ENCODE assay signal across 8 cellular contexts in the genomic region with DNA sequence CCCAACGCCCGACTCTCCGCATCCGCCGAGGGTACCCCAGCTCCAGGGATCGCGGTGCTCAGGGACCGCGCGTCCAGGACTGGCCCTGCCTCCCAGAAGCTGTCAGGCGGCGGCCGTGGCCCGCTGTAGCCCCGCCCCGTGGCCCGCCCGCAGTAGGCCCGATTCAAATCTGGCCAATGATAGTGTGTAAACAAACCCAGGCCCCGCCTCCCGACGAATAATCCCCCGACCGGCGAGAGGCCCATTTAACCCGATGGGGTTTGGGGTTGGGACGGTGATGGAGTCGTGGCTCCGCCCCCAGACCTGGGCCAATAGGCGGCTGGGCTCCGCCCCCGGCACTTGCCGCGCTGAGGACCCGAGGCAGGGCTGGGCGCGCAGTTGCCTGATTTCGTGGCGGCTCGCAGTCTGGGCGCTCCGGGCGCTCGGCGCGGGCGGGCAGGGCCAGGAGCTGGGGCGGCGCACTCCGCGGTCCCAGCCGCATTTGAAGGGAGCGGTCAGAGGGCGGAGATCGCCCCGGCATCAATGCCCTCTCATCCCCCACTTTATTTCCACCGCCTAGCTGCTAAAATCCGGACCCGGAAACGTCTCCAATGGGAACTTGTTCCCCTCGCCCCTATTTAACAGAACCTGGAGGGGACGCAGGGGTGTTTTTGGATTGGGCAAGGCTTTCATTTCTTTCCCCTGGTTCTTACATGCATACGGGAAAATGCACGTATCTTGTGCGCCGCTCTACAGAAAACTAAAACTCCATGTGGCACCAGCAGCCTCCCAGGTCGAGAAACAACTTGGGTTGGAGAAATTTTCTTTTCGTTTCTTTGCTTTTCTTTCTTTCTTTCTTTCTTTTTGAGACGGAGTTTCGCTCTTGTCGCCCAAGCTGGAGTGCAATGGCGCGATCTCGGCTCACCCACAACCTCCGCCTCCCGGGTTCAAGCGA. TPM values are rescaled to one million over a fixed set of nuclear protein-coding genes. Genes with fewer than 3 reads are reported as not detected.
DNase-seq lines count a peak whose midpoint lies in the region; ATAC-seq and TF ChIP-seq lines count a peak whose summit lies in the region.

No MANE protein-coding gene starts in this region.

- TF ChIP-seq CTCF in GM13977 (IDR thresholded peaks at IDR 0.05; ENCODE audit: extremely low read depth, insufficient read depth, missing control alignments) (no peak), upper lobe of right lung (IDR thresholded peaks at IDR 0.05) (no peak)

- no peaks in the 10 kb centered on the region for H3K9me3 Mint-ChIP-seq in T-cell

- intact Hi-C loops in left cardiac atrium (cut with DNase I) (loop anchor here in 1 of 2 donors (1.0 to 10.0 kb wide), 2 partner anchors 85 to 166 kb away; a partner anchor contains a TSS), posterior vena cava (cut with DNase I) (no loop called here), upper lobe of right lung (cut with DNase I) (no loop called here)

- no peaks in the 10 kb centered on the region for H3K36me3 Mint-ChIP-seq in T-cell

- peak overlapping the region; percentile 69 for H3K4me3 ChIP-seq in upper lobe of right lung

- POLR2A ChIA-PET in T-cell (lab: Charles Lee), result interaction anchor here in 1 of 2 donors (0.7 kb wide), 1 partner anchor 452 kb away, joined by 3 read pairs; no protein-coding TSS in a partner anchor

- peaks cover 12% of the 10 kb centered on the region for H3K4me1 ChIP-seq in upper lobe of right lung

- H3K36me3 ChIP-seq in upper lobe of right lung, result no peaks in the 10 kb centered on the region

- peak overlapping the region; percentile 80 to 85 (median 83) for H3K4me3 Mint-ChIP-seq in T-cell

- peak; percentile 93 for ATAC-seq in HG02870 (IDR thresholded peaks at IDR 0.05; ENCODE audit: unreplicated experiment)
- ATAC-seq in T-cell (replicated peaks in 1 of 4), result peak; percentile 96 to 98 (median 97)
- peak; percentile 98 to 99 for ATAC-seq in left cardiac atrium
- peak; percentile 99 for ATAC-seq in upper lobe of right lung

- DNase-seq in GM13977 (ENCODE audit: low spot score) (peak; percentile 100), NCI-H146 (lab: John Stamatoyannopoulos, UW) (peak; percentile 100), T-cell (peak; percentile 96 to 100 (median 99)), amniotic stem cell (lab: John Stamatoyannopoulos, UW) (peak; percentile 99), left cardiac atrium (peak; percentile 100), posterior vena cava (ENCODE audit: low spot score) (peak; percentile 100), upper lobe of right lung (peak; percentile 100)

- no peaks in the 10 kb centered on the region for H3K27me3 ChIP-seq in upper lobe of right lung

- in situ Hi-C loops in GM13977 (cut with MboI; ENCODE audit: low pct_unique_long_range_greater_than_20kb, low sequenced_read_pairs, unreplicated experiment), result no loop called here

- H3K4me1 Mint-ChIP-seq in T-cell, result peaks cover 19 to 27% (median 21%) of the 10 kb centered on the region in 3 donors

- H3K9me3 ChIP-seq in upper lobe of right lung, result no peaks in the 10 kb centered on the region

- H3K27ac Mint-ChIP-seq in T-cell, result peak overlapping the region; percentile 90 to 93

- no peaks in the 10 kb centered on the region for H3K27me3 Mint-ChIP-seq in T-cell

- CTCF ChIA-PET in T-cell (lab: Charles Lee), result interaction anchor here in 1 of 2 donors (0.6 to 1.7 kb wide), 3 partner anchors 85 to 143 kb away, joined by 3 to 9 read pairs (median 4); a partner anchor contains a TSS

- peak overlapping the region; percentile 91 for H3K27ac ChIP-seq in upper lobe of right lung

RNA-seq across cellular contexts. Expression of a gene that starts 8.4 kb away (rescaled TPM):
- 10 to 100 TPM; 31.9 to 39.3 (median 35.1) TPM for total RNA-seq in T-cell
- total RNA-seq in left cardiac atrium, result 10 to 100 TPM in 1 of 2 donors, 1 to 10 TPM in 1; 7.2 to 11.6 TPM
- total RNA-seq in posterior vena cava, result 10 to 100 TPM; 12.0 to 15.4 TPM
- total RNA-seq in upper lobe of right lung, result 15.9 TPM

RNA-seq across cellular contexts. Expression of a gene that starts 27.6 kb away (rescaled TPM):
- total RNA-seq in T-cell (1 to 10 TPM in 1 of 5 donors, under 1 TPM in 4; 0.58 to 1.1 (median 0.65) TPM), left cardiac atrium (under 1 TPM; 0.13 to 0.21 TPM), posterior vena cava (under 1 TPM; 0.19 to 0.24 TPM), upper lobe of right lung (0.26 TPM)

Comparison
In these comparisons a context has a peak if more than half of its experiments do, and no peak if none do; other contexts are left out.
1. Peak in every context shown above with its lines: DNase-seq, ATAC-seq, H3K4me3 ChIP-seq and H3K27ac ChIP-seq.